ENCODE assay signal across 8 cellular contexts in the genomic region with DNA sequence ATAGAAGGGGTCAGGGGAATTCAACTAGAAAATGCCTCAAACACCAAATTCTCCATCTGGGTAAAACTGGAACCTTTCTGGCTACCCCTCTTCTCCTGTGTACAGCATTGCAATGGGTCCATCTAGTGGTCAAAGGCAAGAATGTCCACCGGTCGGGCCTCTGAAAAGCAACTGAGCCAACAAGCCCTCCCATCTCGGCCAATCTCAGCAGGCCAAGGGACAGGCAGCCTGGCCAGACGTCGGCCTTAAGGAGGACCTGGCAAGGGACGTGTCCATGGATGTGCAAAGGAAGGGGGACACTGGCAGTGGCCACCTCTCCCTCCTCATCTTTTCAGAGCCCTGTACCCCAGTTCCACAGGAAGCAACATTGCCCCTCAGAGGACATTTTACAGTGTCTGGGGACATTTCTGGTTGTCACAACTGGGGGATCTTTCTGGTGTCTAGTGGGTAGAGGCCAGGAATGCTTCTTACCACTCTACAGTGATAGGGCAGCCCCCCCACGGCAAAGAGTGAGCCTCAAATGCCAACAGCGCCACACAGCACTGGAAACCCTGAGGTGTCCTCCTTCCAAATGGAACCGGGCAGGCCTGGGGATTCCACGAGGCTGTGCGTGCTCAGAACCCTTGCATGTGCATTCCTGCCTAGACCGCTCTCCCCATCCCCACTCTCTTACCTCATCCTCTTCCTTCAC.
A peak's percentile ranks its signal among the peaks of the same experiment; 100 is the strongest.
DNase-seq lines count a peak whose midpoint lies in the region; ATAC-seq and TF ChIP-seq lines count a peak whose summit lies in the region.

No MANE protein-coding gene starts in this region.

- no peaks in the 10 kb centered on the region for H3K4me1 ChIP-seq in right cardiac atrium (ENCODE audit: control insufficient read depth, insufficient read depth, low read length)

- peak; percentile 90 for TF ChIP-seq CTCF in retinal pigment epithelial cell (conservative IDR thresholded peaks at IDR 0.05; ENCODE audit: low read depth, low read length)

- H3K9me3 ChIP-seq in right cardiac atrium (ENCODE audit: control insufficient read depth, low read length), result no peaks in the 10 kb centered on the region

- no peak overlapping the region for H3K4me3 ChIP-seq in right cardiac atrium (ENCODE audit: low read length)
- no peak overlapping the region for H3K4me3 ChIP-seq in retinal pigment epithelial cell (ENCODE audit: low read length)

- peak; percentile 75 for DNase-seq in COR-L47 (lab: John Stamatoyannopoulos, UW)
- peak; percentile 59 for DNase-seq in NCI-H526 treated with DMSO at 0.1 percent for 48 hours (lab: John Stamatoyannopoulos, UW)
- peak in 47 of 56 donors; percentile 6 to 81 (median 35) for DNase-seq in amygdala (lab: John Stamatoyannopoulos, UW)
- peak; percentile 57 to 87 (median 74) for DNase-seq in right cardiac atrium
- DNase-seq in retinal pigment epithelial cell (ENCODE audit: low read depth), result no peak
- no peak for DNase-seq in activated CD4-positive, CD25-positive, alpha-beta regulatory T cell (lab: John Stamatoyannopoulos, UW)

- ATAC-seq in GM18873 (IDR thresholded peaks at IDR 0.05; ENCODE audit: low FRiP score, unreplicated experiment), result peak; percentile 60
- ATAC-seq in HG03354 (IDR thresholded peaks at IDR 0.05; ENCODE audit: poor library complexity, severe bottlenecking, unreplicated experiment), result peak; percentile 87
- peak; percentile 80 to 85 for ATAC-seq in right cardiac atrium

- H3K27ac ChIP-seq in right cardiac atrium (ENCODE audit: low read length), result no peak overlapping the region

- WGBS in right cardiac atrium, result 30% methylated on average over 12 of the region's 12 CpGs

- no peaks in the 10 kb centered on the region for H3K27me3 ChIP-seq in right cardiac atrium (ENCODE audit: control insufficient read depth, insufficient read depth)

- intact Hi-C loops in right cardiac atrium (cut with DNase I), result loop anchor here in 3 of 4 donors (2.0 to 5.0 kb wide), 2 partner anchors 345 to 347 kb away; no protein-coding TSS in a partner anchor

Comparison
In these comparisons a context has a peak if more than half of its experiments do, and no peak if none do; other contexts are left out.
1. DNase-seq: peak in COR-L47 (single experiment), NCI-H526 treated with DMSO at 0.1 percent for 48 hours (single experiment), amygdala (47 of 56) and right cardiac atrium (3 of 3); none in retinal pigment epithelial cell (single experiment) and activated CD4-positive, CD25-positive, alpha-beta regulatory T cell (0 of 4).
2. Peak in every context shown above with its lines, with median percentiles within 50 percentile points of each other: ATAC-seq.